In genomic region chr1:9593492-9594465, GRCh38 we compare ENCODE assay signal across 8 cellular contexts. TPM values are rescaled to one million over a fixed set of nuclear protein-coding genes. Genes with fewer than 3 reads are reported as not detected.
A peak's percentile ranks its signal among the peaks of the same experiment; 100 is the strongest.
DNase-seq lines count a peak whose midpoint lies in the region; ATAC-seq and TF ChIP-seq lines count a peak whose summit lies in the region.

No MANE protein-coding gene starts in this region.

- DNase-seq in DMS153 treated with DMSO at 0.1 percent for 48 hours (lab: John Stamatoyannopoulos, UW; ENCODE audit: unreplicated experiment) (peak; percentile 98), HL-60 (ENCODE audit: low read depth in 1 of 2, low spot score in 1 of 2) (peak; percentile 57 to 86), NOMO-1 treated with dmso at 0.1 percent for 144 hours (lab: John Stamatoyannopoulos, UW; ENCODE audit: unreplicated experiment) (peak; percentile 62), anterior cingulate cortex (lab: John Stamatoyannopoulos, UW) (peak in 33 of 58 donors; percentile 20 to 68 (median 42)), right cardiac atrium (peak; percentile 73 to 91 (median 90)), sciatic nerve (ENCODE audit: low spot score) (peak; percentile 79), left lobe of liver (ENCODE audit: low spot score) (no peak)

- H3K27ac ChIP-seq in HL-60 (replicated peaks) (peak overlapping the region; percentile 58), right cardiac atrium (ENCODE audit: low read length) (no peak overlapping the region)

- intact Hi-C loops in right cardiac atrium (cut with DNase I) (no loop called here), sciatic nerve (cut with DNase I) (no loop called here)

- H3K27me3 ChIP-seq in HL-60 (ENCODE audit: insufficient read depth, poor library complexity, severe bottlenecking), result no peaks in the 10 kb centered on the region
- H3K27me3 ChIP-seq in right cardiac atrium (ENCODE audit: control insufficient read depth, insufficient read depth), result no peaks in the 10 kb centered on the region

- no peak for TF ChIP-seq CTCF in HL-60 (IDR thresholded peaks at IDR 0.05; ENCODE audit: insufficient read depth, low read length)

- 64% methylated on average over 25 of the region's 25 CpGs for WGBS in right cardiac atrium

- ATAC-seq in right cardiac atrium (peak; percentile 42 to 68), sciatic nerve (peak; percentile 13), HG02885 (IDR thresholded peaks at IDR 0.05; ENCODE audit: poor library complexity, unreplicated experiment) (no peak), left lobe of liver (no peak)

- no peaks in the 10 kb centered on the region for H3K9me3 ChIP-seq in right cardiac atrium (ENCODE audit: control insufficient read depth, low read length)

- H3K4me1 ChIP-seq in right cardiac atrium (ENCODE audit: control insufficient read depth, insufficient read depth, low read length), result peaks cover 34% of the 10 kb centered on the region

- H3K4me3 ChIP-seq in HL-60 (replicated peaks; ENCODE audit: insufficient read depth, low read length) (no peak overlapping the region), right cardiac atrium (ENCODE audit: low read length) (no peak overlapping the region)

RNA-seq across cellular contexts. Expression of gene TMEM201, which starts 5.1 kb away (rescaled TPM):
- 10 to 100 TPM; 18.4 to 23.3 (median 21.1) TPM for total RNA-seq in right cardiac atrium
- polyA plus RNA-seq in right cardiac atrium, result 14.5 TPM
- 13.1 TPM for total RNA-seq in sciatic nerve
- total RNA-seq in left lobe of liver, result 2.0 TPM

RNA-seq across cellular contexts. Expression of gene SLC25A33, which starts 54.5 kb away (rescaled TPM):
- total RNA-seq in right cardiac atrium (10 to 100 TPM in 1 of 4 donors, 1 to 10 TPM in 3; 7.0 to 11.4 (median 8.0) TPM), sciatic nerve (2.9 TPM), left lobe of liver (3.5 TPM)
- polyA plus RNA-seq in right cardiac atrium, result 12.9 TPM

RNA-seq across cellular contexts. Expression of gene PIK3CD, which starts 57.8 kb away (rescaled TPM):
- total RNA-seq in right cardiac atrium, result 1 to 10 TPM; 3.8 to 5.9 (median 4.5) TPM
- polyA plus RNA-seq in right cardiac atrium, result 3.0 TPM
- total RNA-seq in sciatic nerve, result 17.9 TPM
- 2.6 TPM for total RNA-seq in left lobe of liver

Comparison
In these comparisons a context has a peak if more than half of its experiments do, and no peak if none do; other contexts are left out.
1. ATAC-seq: peak in right cardiac atrium (2 of 2) and sciatic nerve (single experiment); none in HG02885 (single experiment) and left lobe of liver (single experiment).